Comparison of ENCODE assay signal across 17 cellular contexts in genomic region chr12:124761056-124761455, GRCh38.
DNase-seq lines count a peak whose midpoint lies in the region; ATAC-seq, FAIRE-seq and TF ChIP-seq lines count a peak whose summit lies in the region.
"Had no signal": no experiment of that assay in that cellular context is flagged by ENCODE, and none has a peak within 500 bp of the region (broad histone marks: within the 10 kb centered on the region; RNA-seq: fewer than 3 reads in every experiment).

No MANE protein-coding gene starts in this region.

- TF ChIP-seq CTCF in left ventricle myocardium inferior (IDR thresholded peaks at IDR 0.05; ENCODE audit: borderline replicate concordance) (no peak), Calu3 (IDR thresholded peaks at IDR 0.05; ENCODE audit: unreplicated experiment) (no peak), K562 (IDR thresholded peaks at IDR 0.05 in 2 of 3, conservative IDR thresholded peaks at IDR 0.05 in 1 of 3; ENCODE audit: insufficient read depth in 2 of 3, low read depth in 1 of 3, low read length in 3 of 3) (no peak), nephron (IDR thresholded peaks at IDR 0.05; ENCODE audit: unreplicated experiment in 3 of 3) (no peak)

- H3K36me3 ChIP-seq in left ventricle myocardium inferior, result no peaks in the 10 kb centered on the region
- H3K36me3 ChIP-seq in K562 (ENCODE audit: control insufficient read depth, insufficient read depth, low read length), result no peaks in the 10 kb centered on the region

- H3K4me1 ChIP-seq in left ventricle myocardium inferior (peaks cover 56% of the 10 kb centered on the region), right cardiac atrium (ENCODE audit: control insufficient read depth, insufficient read depth, low read length) (peaks cover 19% of the 10 kb centered on the region), K562 (replicated peaks in 1 of 2; ENCODE audit: control insufficient read depth in 2 of 2, insufficient read depth in 2 of 2, low read length in 2 of 2) (peaks cover 0 to 10% of the 10 kb centered on the region in 2 experiments; a peak in 1 of 5 replicates)

- H3K79me2 ChIP-seq in K562 (ENCODE audit: control insufficient read depth, insufficient read depth, low read length), result no peaks in the 10 kb centered on the region

- H3K27ac Mint-ChIP-seq in Calu3 (ENCODE audit: unreplicated experiment) (peak overlapping the region; percentile 50), nephron (peak overlapping the region; percentile 21 to 78 (median 46))

- H3K9me1 ChIP-seq in K562 (ENCODE audit: control insufficient read depth, insufficient read depth, low read length), result no peaks in the 10 kb centered on the region

- H3K27ac ChIP-seq in left ventricle myocardium inferior (replicated peaks), result peak overlapping the region; percentile 51
- no peak overlapping the region for H3K27ac ChIP-seq in right cardiac atrium (ENCODE audit: low read length)
- H3K27ac ChIP-seq in K562 (ENCODE audit: extremely low read depth, low read depth, low read length), result no peak overlapping the region

- intact Hi-C loops in left ventricle myocardium inferior (cut with micrococcal nuclease) (loop anchor here (10.0 kb wide), 1 partner anchor 406 kb away; no protein-coding TSS in a partner anchor), right cardiac atrium (cut with DNase I) (loop anchor here (5.0 to 10.0 kb wide), 6 partner anchors 194 to 436 kb away; partner anchors contain the start of gene NCOR2 (in 3 of the 4)), Calu3 (cut with micrococcal nuclease; ENCODE audit: unreplicated experiment) (loop anchor here (5.0 to 10.0 kb wide), 2 partner anchors 79 to 416 kb away; no protein-coding TSS in a partner anchor), K562 (cut with micrococcal nuclease) (no loop called here)

- over 99% methylated on average over 7 of the region's 7 CpGs for whole genome bisulfite sequencing in right cardiac atrium
- 19% methylated on average over 7 of the region's 7 CpGs for WGBS in K562 (ENCODE audit: insufficient coverage, low coverage, missing lambda C conversion rate)

- H3K4me2 ChIP-seq in K562 (ENCODE audit: insufficient read depth, low read length), result no peak overlapping the region

- no peak overlapping the region for H2AFZ ChIP-seq in K562 (ENCODE audit: low read depth, low read length)

- H3K27me3 Mint-ChIP-seq in Calu3 (ENCODE audit: unreplicated experiment) (no peaks in the 10 kb centered on the region), nephron (ENCODE audit: low read depth) (peaks cover 39% of the 10 kb centered on the region)

- POLR2A ChIA-PET in K562 (lab: Yijun Ruan, JAX), result no interaction called here

- TF ChIP-seq POLR2A in K562 (conservative IDR thresholded peaks at IDR 0.05), result no peak

- peaks cover 5% of the 10 kb centered on the region for H3K9me3 Mint-ChIP-seq in Calu3 (ENCODE audit: low read depth, unreplicated experiment)
- peaks cover 19% of the 10 kb centered on the region for H3K9me3 Mint-ChIP-seq in nephron

- H3K27me3 ChIP-seq in left ventricle myocardium inferior (ENCODE audit: low read depth) (no peaks in the 10 kb centered on the region), right cardiac atrium (ENCODE audit: control insufficient read depth, insufficient read depth) (no peaks in the 10 kb centered on the region), K562 (ENCODE audit: control insufficient read depth in 2 of 2, insufficient read depth in 2 of 2, low read length in 2 of 2) (peaks cover 42 to 60% of the 10 kb centered on the region in 2 experiments; a peak in 4 of 5 replicates)

- H3K4me1 Mint-ChIP-seq in Calu3 (ENCODE audit: low read depth, unreplicated experiment) (peaks cover 35% of the 10 kb centered on the region), nephron (peaks cover 65% of the 10 kb centered on the region)

- no peak overlapping the region for H3K4me3 Mint-ChIP-seq in Calu3 (ENCODE audit: low read depth, unreplicated experiment)
- H3K4me3 Mint-ChIP-seq in nephron, result no peak overlapping the region

- BruUV-seq in Calu3 (replicated peaks; lab: Mats Ljungman, UMichigan) (no TSS peak), K562 (replicated peaks; lab: Mats Ljungman, UMichigan) (no TSS peak)

- CTCF ChIA-PET in Calu3 (lab: Charles Lee) (interaction anchor here (0.7 to 2.1 kb wide), 2 partner anchors 14 kb away, joined by 3 to 6 read pairs; no protein-coding TSS in a partner anchor), K562 (lab: Yijun Ruan, JAX; ENCODE audit: low intra/inter-chr PET ratio) (no interaction called here)

- in situ Hi-C loops in K562 (cut with MboI), result loop anchor here (10.0 kb wide), 1 partner anchor 426 kb away; no protein-coding TSS in a partner anchor
- in situ Hi-C loops in G401 (cut with HindIII; ENCODE audit: low sequenced_read_pairs), result no loop called here

- H3K36me3 Mint-ChIP-seq in Calu3 (ENCODE audit: insufficient read depth, unreplicated experiment) (peaks cover 16% of the 10 kb centered on the region), nephron (ENCODE audit: low read depth) (no peaks in the 10 kb centered on the region)

- DNase-seq in left ventricle myocardium inferior, result no peak
- no peak for DNase-seq in right cardiac atrium
- no peak for DNase-seq in Calu3
- DNase-seq in K562 (ENCODE audit: extremely low read depth in 1 of 4, low spot score in 3 of 4), result no peak
- DNase-seq in G401 (ENCODE audit: low spot score), result no peak
- DNase-seq: EL, H7, MV-4-11, NCI-H1694, NCI-H2081, NCI-H2171, NCI-H524 treated with DMSO at 0.1 percent for 48 hours, NCI-H82 had no signal

- ATAC-seq in right cardiac atrium, result no peak
- no peak for ATAC-seq in K562
- no peak for ATAC-seq in HG02970 (IDR thresholded peaks at IDR 0.05; ENCODE audit: low FRiP score, unreplicated experiment)
- no peak for ATAC-seq in GM21737 (IDR thresholded peaks at IDR 0.05; ENCODE audit: unreplicated experiment)

- H4K20me1 ChIP-seq in K562 (replicated peaks; ENCODE audit: control insufficient read depth, insufficient read depth, low read length), result no peaks in the 10 kb centered on the region; the same call in 1 of the 2 replicates

- no peak for FAIRE-seq in K562 (lab: Jason Lieb, UNC)
- FAIRE-seq: RCC 7860 had no signal

- H3K9ac ChIP-seq in K562 (ENCODE audit: insufficient read depth in 1 of 2, low read depth in 2 of 2, low read length in 2 of 2), result peak overlapping the region in 1 of 2 experiments; percentile 13; a peak in 1 of 4 replicates

- TF ChIP-seq RAD21 in K562 (CRISPR knock-in tag; conservative IDR thresholded peaks at IDR 0.05 in 1 of 2, IDR thresholded peaks at IDR 0.05 in 1 of 2), result no peak

- peaks cover 20% of the 10 kb centered on the region for H3K9me3 ChIP-seq in left ventricle myocardium inferior (replicated peaks)
- no peaks in the 10 kb centered on the region for H3K9me3 ChIP-seq in right cardiac atrium (ENCODE audit: control insufficient read depth, low read length)
- peaks cover 12% of the 10 kb centered on the region for H3K9me3 ChIP-seq in K562 (replicated peaks; ENCODE audit: control insufficient read depth, insufficient read depth, low read depth, low read length)

- H3K4me3 ChIP-seq in left ventricle myocardium inferior, result no peak overlapping the region
- no peak overlapping the region for H3K4me3 ChIP-seq in right cardiac atrium (ENCODE audit: low read length)
- no peak overlapping the region for H3K4me3 ChIP-seq in K562

- TF ChIP-seq EP300 in K562 (IDR thresholded peaks at IDR 0.05; ENCODE audit: low read length), result no peak

TF ChIP-seq in K562, 482 proteins besides CTCF, POLR2A, EP300 and RAD21:
- TF ChIP-seq BCOR (IDR thresholded peaks at IDR 0.05) (0 out of 2 replicates have a peak, but pooled peaks have one; percentile 13), ZKSCAN1 (IDR thresholded peaks at IDR 0.05; ENCODE audit: low read depth, low read length) (peak; percentile 95), PYGO2 (tag; IDR thresholded peaks at IDR 0.05) (no peak)
